ENCODE assay signal across 15 cellular contexts in the genomic region with DNA sequence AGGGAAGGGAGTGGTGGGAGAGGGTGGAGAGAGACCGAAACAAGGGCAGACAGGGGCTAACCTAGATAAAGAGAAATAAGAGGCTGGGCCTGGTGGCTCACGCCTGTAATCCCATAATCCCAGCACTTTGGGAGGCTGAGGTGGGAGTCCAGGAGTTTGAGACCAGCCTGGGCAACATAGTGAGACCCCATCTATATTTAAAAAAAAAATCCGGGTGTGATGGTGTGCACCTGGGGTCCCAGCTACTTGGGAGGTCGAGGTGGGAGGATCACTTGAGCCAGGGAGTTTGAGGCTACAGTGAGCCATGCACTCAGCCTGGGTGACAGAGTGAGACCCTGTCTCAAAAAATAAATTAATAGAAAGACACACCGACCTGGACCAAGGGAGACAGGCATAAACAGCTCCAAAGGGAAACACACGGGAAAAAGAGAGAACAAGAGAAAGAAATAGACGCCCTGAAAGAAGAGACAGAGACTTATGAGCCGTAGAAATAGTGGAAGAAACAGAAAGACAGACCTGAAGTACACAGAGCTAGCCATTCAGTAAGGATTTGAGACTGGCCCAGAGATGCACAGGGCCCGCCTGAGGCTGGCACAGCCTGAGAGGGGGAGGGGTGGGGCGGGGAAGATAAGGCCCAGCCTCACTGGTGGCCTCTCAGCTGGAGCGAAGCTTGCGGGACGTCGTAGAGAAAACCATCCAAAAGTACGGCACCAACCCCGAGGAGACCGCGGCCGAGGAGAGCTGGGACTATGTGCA. TPM values are rescaled to one million over a fixed set of nuclear protein-coding genes. Genes with fewer than 3 reads are reported as not detected.
DNase-seq lines count a peak whose midpoint lies in the region; TF ChIP-seq lines count a peak whose summit lies in the region.
"Had no signal": no experiment of that assay in that cellular context is flagged by ENCODE, and none has a peak within 500 bp of the region (broad histone marks: within the 10 kb centered on the region; RNA-seq: fewer than 3 reads in every experiment).

No MANE protein-coding gene starts in this region.

- H3K27ac Mint-ChIP-seq in activated naive CD4-positive, alpha-beta T cell treated with anti-CD3 and anti-CD28 coated beads, Interleukin-2, amount 10 ng/mL, durations not matched to agents 7 days and 5 days, result peak overlapping the region; percentile 99
- H3K27ac Mint-ChIP-seq in activated CD4-positive, alpha-beta memory T cell treated with anti-CD3 and anti-CD28 coated beads, Interleukin-2, amount 10 ng/mL, durations not matched to agents 7 days and 5 days, result peak overlapping the region; percentile 34

- peaks cover 8% of the 10 kb centered on the region for H3K4me1 ChIP-seq in testis

- WGBS in testis, 2 donors, result 61 to 65% methylated on average over 19 of the region's 19 CpGs

- H3K36me3 Mint-ChIP-seq in activated naive CD4-positive, alpha-beta T cell treated with anti-CD3 and anti-CD28 coated beads, Interleukin-2, amount 10 ng/mL, durations not matched to agents 7 days and 5 days, result peaks cover 37% of the 10 kb centered on the region
- peaks cover 46% of the 10 kb centered on the region for H3K36me3 Mint-ChIP-seq in activated CD4-positive, alpha-beta memory T cell treated with anti-CD3 and anti-CD28 coated beads, Interleukin-2, amount 10 ng/mL, durations not matched to agents 7 days and 5 days (ENCODE audit: low read depth)

- no peak for TF ChIP-seq CTCF in testis (IDR thresholded peaks at IDR 0.05)

- POLR2A ChIA-PET in activated CD4-positive, alpha-beta memory T cell treated with anti-CD3 and anti-CD28 coated beads, Interleukin-2, amount 10 ng/mL, durations not matched to agents 7 days and 5 days (lab: Charles Lee), result no interaction called here

- no peaks in the 10 kb centered on the region for H3K9me3 ChIP-seq in iPS-18c (ENCODE audit: control insufficient read depth, insufficient read depth, low read length)
- H3K9me3 ChIP-seq in testis, result no peaks in the 10 kb centered on the region
- H3K9me3 ChIP-seq: stomach had no signal

- DNase-seq in activated naive CD4-positive, alpha-beta T cell treated with anti-CD3 and anti-CD28 coated beads, Interleukin-2, amount 10 ng/mL, durations not matched to agents 7 days and 5 days, result no peak
- DNase-seq in activated naive CD4-positive, alpha-beta T cell treated with Interleukin-2 at 50 U/mL for 16 hours, result no peak
- DNase-seq in activated CD4-positive, alpha-beta memory T cell treated with anti-CD3 and anti-CD28 coated beads, Interleukin-2, amount 10 ng/mL, durations not matched to agents 7 days and 5 days, result no peak
- DNase-seq in testis (peak; percentile 0), G401 (ENCODE audit: low spot score) (no peak), middle frontal gyrus (ENCODE audit: extremely low spot score, low spot score) (no peak), RKO (ENCODE audit: low spot score) (no peak)
- DNase-seq: amniotic stem cell, GF-D8, NCI-H2227 treated with DMSO at 0.1 percent for 48 hours, stomach had no signal

- H3K4me3 Mint-ChIP-seq in activated naive CD4-positive, alpha-beta T cell treated with anti-CD3 and anti-CD28 coated beads, Interleukin-2, amount 10 ng/mL, durations not matched to agents 7 days and 5 days, result peak overlapping the region; percentile 98
- H3K4me3 Mint-ChIP-seq in activated CD4-positive, alpha-beta memory T cell treated with anti-CD3 and anti-CD28 coated beads, Interleukin-2, amount 10 ng/mL, durations not matched to agents 7 days and 5 days, result peak overlapping the region; percentile 98

- no peaks in the 10 kb centered on the region for H3K27me3 Mint-ChIP-seq in activated naive CD4-positive, alpha-beta T cell treated with anti-CD3 and anti-CD28 coated beads, Interleukin-2, amount 10 ng/mL, durations not matched to agents 7 days and 5 days
- H3K27me3 Mint-ChIP-seq in activated CD4-positive, alpha-beta memory T cell treated with anti-CD3 and anti-CD28 coated beads, Interleukin-2, amount 10 ng/mL, durations not matched to agents 7 days and 5 days, result no peaks in the 10 kb centered on the region

- no peak for TF ChIP-seq POLR2A in testis (IDR thresholded peaks at IDR 0.05)

- CTCF ChIA-PET in activated naive CD4-positive, alpha-beta T cell treated with anti-CD3 and anti-CD28 coated beads, Interleukin-2, amount 10 ng/mL, durations not matched to agents 7 days and 5 days (lab: Charles Lee), result interaction anchor here (1.2 kb wide), 1 partner anchor 10 kb away, joined by 3 read pairs; no protein-coding TSS in a partner anchor
- CTCF ChIA-PET in activated CD4-positive, alpha-beta memory T cell treated with anti-CD3 and anti-CD28 coated beads, Interleukin-2, amount 10 ng/mL, durations not matched to agents 7 days and 5 days (lab: Charles Lee), result no interaction called here

- in situ Hi-C loops in G401 (cut with HindIII; ENCODE audit: low sequenced_read_pairs), result no loop called here

- intact Hi-C loops in testis (cut with DNase I; ENCODE audit: low total_unique reads), result no loop called here

- H3K4me1 Mint-ChIP-seq in activated naive CD4-positive, alpha-beta T cell treated with anti-CD3 and anti-CD28 coated beads, Interleukin-2, amount 10 ng/mL, durations not matched to agents 7 days and 5 days, result peaks cover 69% of the 10 kb centered on the region
- H3K4me1 Mint-ChIP-seq in activated CD4-positive, alpha-beta memory T cell treated with anti-CD3 and anti-CD28 coated beads, Interleukin-2, amount 10 ng/mL, durations not matched to agents 7 days and 5 days, result peaks cover 65% of the 10 kb centered on the region

- H3K27me3 ChIP-seq in testis, result no peaks in the 10 kb centered on the region
- H3K27me3 ChIP-seq: stomach had no signal

- no peaks in the 10 kb centered on the region for H3K9me3 Mint-ChIP-seq in activated naive CD4-positive, alpha-beta T cell treated with anti-CD3 and anti-CD28 coated beads, Interleukin-2, amount 10 ng/mL, durations not matched to agents 7 days and 5 days
- no peaks in the 10 kb centered on the region for H3K9me3 Mint-ChIP-seq in activated CD4-positive, alpha-beta memory T cell treated with anti-CD3 and anti-CD28 coated beads, Interleukin-2, amount 10 ng/mL, durations not matched to agents 7 days and 5 days

- peak overlapping the region; percentile 39 for H3K4me3 ChIP-seq in iPS-18c (ENCODE audit: insufficient read depth, low read depth, low read length)
- H3K4me3 ChIP-seq in testis, result peak overlapping the region in 1 of 2 donors; percentile 45

- no peaks in the 10 kb centered on the region for H3K36me3 ChIP-seq in testis (ENCODE audit: low read depth, missing control alignments)

- H3K27ac ChIP-seq in testis, result no peak overlapping the region
- H3K27ac ChIP-seq: VCaP had no signal

RNA-seq across cellular contexts. Expression of a gene that starts 2.2 kb away (rescaled TPM):
- 100 to 1,000 TPM; 278 to 299 TPM for total RNA-seq in activated CD4-positive, alpha-beta memory T cell treated with anti-CD3 and anti-CD28 coated beads, Interleukin-2, amount 10 ng/mL, durations not matched to agents 7 days and 5 days
- 10 to 100 TPM; 12.6 to 16.2 TPM for total RNA-seq in testis
- 23.2 TPM for polyA plus RNA-seq in testis (ENCODE audit: insufficient read depth, low read depth, low replicate concordance)
- not detected in 2 replicates for total RNA-seq in G401 (2014; rRNA removed; shearing (Covaris generic))
- total RNA-seq: RPMI7951 had no signal

RNA-seq across cellular contexts. Expression of a gene that starts 12.5 kb away (rescaled TPM):
- 1 to 10 TPM; 3.0 to 3.5 TPM for total RNA-seq in activated CD4-positive, alpha-beta memory T cell treated with anti-CD3 and anti-CD28 coated beads, Interleukin-2, amount 10 ng/mL, durations not matched to agents 7 days and 5 days
- total RNA-seq in testis, result 10 to 100 TPM; 47.0 to 51.9 TPM
- 311 TPM for polyA plus RNA-seq in testis (ENCODE audit: insufficient read depth, low read depth, low replicate concordance)
- total RNA-seq in G401 (2014; rRNA removed; shearing (Covaris generic)), result 6.6 TPM in 1 of 2 replicates, not detected in the other

RNA-seq across cellular contexts. Expression of a gene that starts 24.8 kb away (rescaled TPM):
- not detected for total RNA-seq in activated CD4-positive, alpha-beta memory T cell treated with anti-CD3 and anti-CD28 coated beads, Interleukin-2, amount 10 ng/mL, durations not matched to agents 7 days and 5 days
- 10 to 100 TPM; 12.6 to 20.8 TPM for total RNA-seq in testis
- 29.6 TPM for polyA plus RNA-seq in testis (ENCODE audit: insufficient read depth, low read depth, low replicate concordance)
- total RNA-seq in G401 (2014; rRNA removed; shearing (Covaris generic)), result 30.2 and 33.2 TPM in 2 replicates

RNA-seq across cellular contexts. Expression of a gene that starts 26.2 kb away (rescaled TPM):
- not detected for total RNA-seq in activated CD4-positive, alpha-beta memory T cell treated with anti-CD3 and anti-CD28 coated beads, Interleukin-2, amount 10 ng/mL, durations not matched to agents 7 days and 5 days
- total RNA-seq in testis, result 100 to 1,000 TPM; 145 to 190 TPM
- 487 TPM for polyA plus RNA-seq in testis (ENCODE audit: insufficient read depth, low read depth, low replicate concordance)
- 6.2 and 7.3 TPM in 2 replicates for total RNA-seq in G401 (2014; rRNA removed; shearing (Covaris generic))
- total RNA-seq: omental fat pad, stomach had no signal

RNA-seq across cellular contexts. Expression of a gene that starts 50.6 kb away (rescaled TPM):
- under 1 TPM; 0.73 to 0.81 TPM for total RNA-seq in activated CD4-positive, alpha-beta memory T cell treated with anti-CD3 and anti-CD28 coated beads, Interleukin-2, amount 10 ng/mL, durations not matched to agents 7 days and 5 days
- total RNA-seq in testis, result 100 to 1,000 TPM in 1 of 2 donors, 10 to 100 TPM in 1; 72.8 to 102 TPM
- 121 TPM for polyA plus RNA-seq in testis (ENCODE audit: insufficient read depth, low read depth, low replicate concordance)
- not detected in 2 replicates for total RNA-seq in G401 (2014; rRNA removed; shearing (Covaris generic))
- total RNA-seq: RPMI7951 had no signal

Comparison
In these comparisons a context has a peak if more than half of its experiments do, and no peak if none do; other contexts are left out.
1. RNA of a gene that starts 2.2 kb away (total RNA-seq): 278 to 299 TPM in activated CD4-positive, alpha-beta memory T cell treated with anti-CD3 and anti-CD28 coated beads, Interleukin-2, amount 10 ng/mL, durations not matched to agents 7 days and 5 days; 12.6 to 16.2 TPM in testis and not detected in G401; every median in the first group is over 10 times any median in the second.
2. RNA of a gene that starts 24.8 kb away (total RNA-seq): 30.2 to 33.2 TPM in G401 and 12.6 to 20.8 TPM in testis; not detected in activated CD4-positive, alpha-beta memory T cell treated with anti-CD3 and anti-CD28 coated beads, Interleukin-2, amount 10 ng/mL, durations not matched to agents 7 days and 5 days; every median in the first group is over 10 times any median in the second.